9 cellular contexts compared by ENCODE assay signal in the genomic region with DNA sequence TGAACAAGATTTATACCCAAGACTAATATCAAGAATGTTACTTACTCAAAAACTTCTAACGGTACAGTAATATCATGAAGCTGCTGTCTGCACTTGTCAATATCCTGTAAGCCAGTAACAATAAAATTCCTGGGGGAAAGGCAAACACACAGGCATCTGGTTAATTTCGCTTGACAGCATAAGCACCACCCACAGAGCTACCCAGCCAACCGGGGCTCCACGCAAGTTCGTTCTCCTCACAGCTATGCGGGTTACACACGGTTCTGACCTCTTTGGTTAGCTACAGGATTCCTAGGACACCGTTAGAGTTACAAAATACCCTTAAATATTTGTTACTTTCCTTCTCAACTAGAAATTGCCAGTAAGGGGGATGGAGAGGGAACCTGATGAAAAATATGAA. TPM values are rescaled to one million over a fixed set of nuclear protein-coding genes. Genes with fewer than 3 reads are reported as not detected.
DNase-seq lines count a peak whose midpoint lies in the region; ATAC-seq and TF ChIP-seq lines count a peak whose summit lies in the region.
"Had no signal": no experiment of that assay in that cellular context is flagged by ENCODE, and none has a peak within 500 bp of the region (broad histone marks: within the 10 kb centered on the region; RNA-seq: fewer than 3 reads in every experiment).

No MANE protein-coding gene starts in this region.

- no peak for ATAC-seq in natural killer cell
- no peak for ATAC-seq in GM21723 (IDR thresholded peaks at IDR 0.05; ENCODE audit: unreplicated experiment)
- ATAC-seq in left colon, result no peak

- H3K4me1 Mint-ChIP-seq in dendritic cell treated with granulocyte-macrophage colony-stimulating factor and Interleukin-4, amounts not matched to agents 40 ng/mL and 50 ng/mL, for 4 days (ENCODE audit: low read depth), result peaks cover 22% of the 10 kb centered on the region
- H3K4me1 Mint-ChIP-seq in natural killer cell, result peaks cover 55 to 63% of the 10 kb centered on the region in 2 donors

- H3K36me3 Mint-ChIP-seq in dendritic cell treated with granulocyte-macrophage colony-stimulating factor and Interleukin-4, amounts not matched to agents 40 ng/mL and 50 ng/mL, for 4 days (ENCODE audit: low read depth), result peaks cover 59% of the 10 kb centered on the region
- peaks cover 26% of the 10 kb centered on the region for H3K36me3 Mint-ChIP-seq in natural killer cell

- H3K4me3 Mint-ChIP-seq in dendritic cell treated with granulocyte-macrophage colony-stimulating factor and Interleukin-4, amounts not matched to agents 40 ng/mL and 50 ng/mL, for 4 days, result peak overlapping the region; percentile 92
- H3K4me3 Mint-ChIP-seq in natural killer cell, result peak overlapping the region; percentile 99

- no peaks in the 10 kb centered on the region; the same call in 1 of the 2 replicates for H3K4me1 ChIP-seq in BE2C

- TF ChIP-seq CTCF in BE2C (IDR thresholded peaks at IDR 0.05; ENCODE audit: low read depth, low read length) (no peak), natural killer cell (IDR thresholded peaks at IDR 0.05) (no peak)

- no peaks in the 10 kb centered on the region for H3K27me3 ChIP-seq in BE2C
- no peaks in the 10 kb centered on the region for H3K27me3 ChIP-seq in MG63

- H3K9me3 Mint-ChIP-seq in dendritic cell treated with granulocyte-macrophage colony-stimulating factor and Interleukin-4, amounts not matched to agents 40 ng/mL and 50 ng/mL, for 4 days, result no peaks in the 10 kb centered on the region
- H3K9me3 Mint-ChIP-seq in natural killer cell, result no peaks in the 10 kb centered on the region

- H3K9me3 ChIP-seq in BE2C (no peaks in the 10 kb centered on the region), MG63 (no peaks in the 10 kb centered on the region)

- H3K27me3 Mint-ChIP-seq in dendritic cell treated with granulocyte-macrophage colony-stimulating factor and Interleukin-4, amounts not matched to agents 40 ng/mL and 50 ng/mL, for 4 days, result peaks cover 2% of the 10 kb centered on the region
- H3K27me3 Mint-ChIP-seq in natural killer cell (ENCODE audit: low read depth in 2 of 2), result peaks cover 3 to 14% of the 10 kb centered on the region in 2 donors

- peak overlapping the region; percentile 95 for H3K4me3 ChIP-seq in BE2C (ENCODE audit: low read depth, low read length)
- H3K4me3 ChIP-seq in MG63, result peak overlapping the region; percentile 98

- intact Hi-C loops in dendritic cell treated with granulocyte-macrophage colony-stimulating factor and Interleukin-4, amounts not matched to agents 40 ng/mL and 50 ng/mL, for 4 days (cut with micrococcal nuclease), result loop anchor here (5.0 to 10.0 kb wide), 2 partner anchors 255 to 368 kb away; a partner anchor contains a TSS
- intact Hi-C loops in natural killer cell (cut with micrococcal nuclease), result loop anchor here (5.0 to 10.0 kb wide), 2 partner anchors 255 to 882 kb away; a partner anchor contains a TSS
- intact Hi-C loops in left colon (cut with DNase I, micrococcal nuclease), result no loop called here

- H3K27ac Mint-ChIP-seq in dendritic cell treated with granulocyte-macrophage colony-stimulating factor and Interleukin-4, amounts not matched to agents 40 ng/mL and 50 ng/mL, for 4 days, result no peak overlapping the region
- H3K27ac Mint-ChIP-seq in natural killer cell, result peak overlapping the region; percentile 94 to 96

- DNase-seq in BE2C, result no peak
- no peak for DNase-seq in MG63
- no peak for DNase-seq in natural killer cell
- no peak for DNase-seq in SHP77 (lab: John Stamatoyannopoulos, UW)
- no peak for DNase-seq in left colon
- DNase-seq in middle frontal gyrus (ENCODE audit: extremely low spot score, low spot score), result no peak
- DNase-seq: NCI-H526 treated with DMSO at 0.1 percent for 48 hours had no signal

- H3K36me3 ChIP-seq in BE2C, result peaks cover 46% of the 10 kb centered on the region
- peaks cover 60% of the 10 kb centered on the region for H3K36me3 ChIP-seq in MG63

RNA-seq across cellular contexts. Expression of a gene that starts 1.2 kb away (rescaled TPM):
- 107 TPM for polyA plus RNA-seq in BE2C (2012; ENCODE audit: insufficient read depth, insufficient read length, low read depth)
- total RNA-seq in MG63 (2014; rRNA removed; shearing (Covaris generic); ENCODE audit: low replicate concordance), result 97.9 and 127 TPM in 2 replicates
- total RNA-seq in natural killer cell (10 to 100 TPM; 64.4 to 68.5 (median 64.5) TPM), left colon (10 to 100 TPM; 23.9 to 30.0 TPM)

Comparison
In these comparisons a context has a peak if more than half of its experiments do, and no peak if none do; other contexts are left out.
1. intact Hi-C loops: an anchor here in dendritic cell treated with granulocyte-macrophage colony-stimulating factor and Interleukin-4, amounts not matched to agents 40 ng/mL and 50 ng/mL, for 4 days (5.0 to 10.0 kb wide) and natural killer cell (5.0 to 10.0 kb wide); none called in left colon.